In the genomic region with DNA sequence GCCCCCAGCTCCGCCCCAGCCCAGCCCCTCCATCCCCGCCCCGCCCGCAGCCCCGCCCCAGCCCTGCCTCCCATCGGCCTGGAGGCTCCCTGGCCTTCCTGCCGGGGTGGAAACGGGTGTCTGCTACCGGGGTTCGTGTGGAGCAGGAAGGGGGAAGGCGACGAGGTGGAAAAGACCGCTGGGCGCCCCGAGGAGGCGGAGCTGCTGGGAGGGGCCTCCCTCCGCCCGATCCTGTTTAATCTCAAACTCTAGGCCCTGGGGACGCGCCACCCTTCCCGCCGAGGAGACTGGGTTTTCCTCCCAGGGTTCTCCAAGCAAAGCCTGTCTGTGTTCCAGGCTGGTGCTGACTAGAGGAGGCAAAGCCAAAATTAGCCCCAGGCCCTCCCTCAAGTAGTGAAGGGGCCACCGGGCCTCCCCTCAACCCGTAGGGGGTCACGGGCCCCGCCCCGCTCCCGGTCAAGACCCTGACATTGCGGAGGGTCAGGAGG, we compare ENCODE assay signal across 8 cellular contexts. TPM values are rescaled to one million over a fixed set of nuclear protein-coding genes. Genes with fewer than 3 reads are reported as not detected.
DNase-seq lines count a peak whose midpoint lies in the region; ATAC-seq, FAIRE-seq and TF ChIP-seq lines count a peak whose summit lies in the region.

No MANE protein-coding gene starts in this region.

- peaks cover 17% of the 10 kb centered on the region for H3K9me3 Mint-ChIP-seq in activated naive CD8-positive, alpha-beta T cell treated with anti-CD3 and anti-CD28 coated beads, Interleukin-2, amount 50 U/mL, for 24 hours

- H3K36me3 Mint-ChIP-seq in activated naive CD8-positive, alpha-beta T cell treated with anti-CD3 and anti-CD28 coated beads, Interleukin-2, amount 50 U/mL, for 24 hours (ENCODE audit: low read depth) = peaks cover 3% of the 10 kb centered on the region

- peak overlapping the region; percentile 57 for H3K4me3 ChIP-seq in GM06990 (replicated peaks; ENCODE audit: low read depth, low read length)
- peak overlapping the region; percentile 55 to 75 (median 63) for H3K4me3 ChIP-seq in pancreas
- H3K4me3 ChIP-seq in upper lobe of left lung = peak overlapping the region; percentile 63 to 77 (median 66)

- peak; percentile 52 to 95 (median 70) for TF ChIP-seq POLR2A in upper lobe of left lung (IDR thresholded peaks at IDR 0.05)

- H3K9me3 ChIP-seq in pancreas = no peaks in the 10 kb centered on the region
- H3K9me3 ChIP-seq in upper lobe of left lung = no peaks in the 10 kb centered on the region

- H3K4me1 Mint-ChIP-seq in activated naive CD8-positive, alpha-beta T cell treated with anti-CD3 and anti-CD28 coated beads, Interleukin-2, amount 50 U/mL, for 24 hours = peaks cover 5% of the 10 kb centered on the region

- H3K4me3 Mint-ChIP-seq in activated naive CD8-positive, alpha-beta T cell treated with anti-CD3 and anti-CD28 coated beads, Interleukin-2, amount 50 U/mL, for 24 hours = peak overlapping the region; percentile 67

- peak overlapping the region; percentile 99 to 100 (median 99) for H3K27ac ChIP-seq in pancreas
- peak overlapping the region; percentile 94 to 99 (median 96) for H3K27ac ChIP-seq in upper lobe of left lung

- FAIRE-seq in pancreas (lab: Jason Lieb, UNC) = no peak

- peak overlapping the region; percentile 59 for H3K27ac Mint-ChIP-seq in activated naive CD8-positive, alpha-beta T cell treated with anti-CD3 and anti-CD28 coated beads, Interleukin-2, amount 50 U/mL, for 24 hours

- no peaks in the 10 kb centered on the region for H3K27me3 Mint-ChIP-seq in activated naive CD8-positive, alpha-beta T cell treated with anti-CD3 and anti-CD28 coated beads, Interleukin-2, amount 50 U/mL, for 24 hours

- TF ChIP-seq EP300 in upper lobe of left lung (IDR thresholded peaks at IDR 0.05) = no peak

- peaks cover 6 to 9% (median 6%) of the 10 kb centered on the region in 3 donors for H3K4me1 ChIP-seq in pancreas
- peaks cover 8 to 19% (median 14%) of the 10 kb centered on the region in 4 donors for H3K4me1 ChIP-seq in upper lobe of left lung

- intact Hi-C loops in Right ventricle myocardium superior (cut with DNase I) = no loop called here
- intact Hi-C loops in pancreas (cut with DNase I) = no loop called here

- H3K27me3 ChIP-seq in GM06990 (replicated peaks; ENCODE audit: control insufficient read depth, insufficient read depth, low read length) = no peaks in the 10 kb centered on the region
- no peaks in the 10 kb centered on the region for H3K27me3 ChIP-seq in pancreas
- H3K27me3 ChIP-seq in upper lobe of left lung = no peaks in the 10 kb centered on the region

- TF ChIP-seq CTCF in GM06990 (IDR thresholded peaks at IDR 0.05; ENCODE audit: insufficient read depth, low read length, poor library complexity, severe bottlenecking) = no peak
- TF ChIP-seq CTCF in pancreas (IDR thresholded peaks at IDR 0.05) = no peak
- TF ChIP-seq CTCF in upper lobe of left lung (IDR thresholded peaks at IDR 0.05) = no peak

- no peaks in the 10 kb centered on the region for H3K36me3 ChIP-seq in GM06990 (ENCODE audit: control insufficient read depth, insufficient read depth, low read length)
- no peaks in the 10 kb centered on the region for H3K36me3 ChIP-seq in pancreas
- H3K36me3 ChIP-seq in upper lobe of left lung = no peaks in the 10 kb centered on the region

- 0 to 2% methylated on average over 22 to 28 of the region's 29 CpGs for WGBS in pancreas, 2 donors
- 2% methylated on average over 21 of the region's 29 CpGs; no CpG with 5 or more reads in 1 of the 2 donors for WGBS in upper lobe of left lung, 2 donors

- peak; percentile 70 for DNase-seq in GM06990 (ENCODE audit: extremely low read depth, insufficient read length)
- DNase-seq in SKM-1 (lab: John Stamatoyannopoulos, UW; ENCODE audit: unreplicated experiment) = peak; percentile 55
- peak; percentile 75 for DNase-seq in activated naive CD8-positive, alpha-beta T cell treated with anti-CD3 and anti-CD28 coated beads, Interleukin-2, amount 50 U/mL, for 24 hours
- DNase-seq in Right ventricle myocardium superior = peak; percentile 93
- peak; percentile 88 to 96 (median 90) for DNase-seq in pancreas
- peak; percentile 93 to 94 for DNase-seq in upper lobe of left lung
- DNase-seq in NCI-H510A (lab: John Stamatoyannopoulos, UW) = no peak

- ATAC-seq in HG03280 (IDR thresholded peaks at IDR 0.05; ENCODE audit: unreplicated experiment) (peak; percentile 44), Right ventricle myocardium superior (ENCODE audit: poor library complexity) (peak; percentile 92), pancreas (peak; percentile 82 to 91 (median 88)), upper lobe of left lung (ENCODE audit: low FRiP score in 2 of 2) (peak; percentile 92 to 96)
- peak; percentile 89 for ATAC-seq in activated naive CD8-positive, alpha-beta T cell treated with anti-CD3 and anti-CD28 coated beads, Interleukin-2, amount 50 U/mL, for 24 hours

RNA-seq across cellular contexts. Expression of a gene that starts 16.2 kb away (rescaled TPM):
- total RNA-seq in Right ventricle myocardium superior (0.22 TPM), pancreas (under 1 TPM in 5 of 6 donors, not detected in 1; 0.20 to 0.51 (median 0.38) TPM), upper lobe of left lung (10 to 100 TPM in 2 of 6 donors, 1 to 10 TPM in 3, under 1 TPM in 1; 0.86 to 14.5 (median 5.8) TPM)
- polyA plus RNA-seq in pancreas = 1 to 10 TPM; 1.0 to 1.6 TPM

RNA-seq across cellular contexts. Expression of a gene that starts 41.6 kb away (rescaled TPM):
- total RNA-seq in Right ventricle myocardium superior (2.4 TPM), pancreas (1 to 10 TPM; 3.0 to 6.7 (median 4.0) TPM), upper lobe of left lung (10 to 100 TPM in 5 of 6 donors, 1 to 10 TPM in 1; 5.7 to 34.6 (median 15.2) TPM)
- 10 to 100 TPM; 20.9 to 30.7 TPM for polyA plus RNA-seq in pancreas

RNA-seq across cellular contexts. Expression of a gene that starts 48.9 kb away (rescaled TPM):
- total RNA-seq in Right ventricle myocardium superior (0.32 TPM), pancreas (under 1 TPM in 3 of 6 donors, not detected in 3; 0.32 to 0.34 (median 0.34) TPM), upper lobe of left lung (1 to 10 TPM in 4 of 6 donors, under 1 TPM in 1, not detected in 1; 0.89 to 3.4 (median 2.1) TPM)
- 1 to 10 TPM; 1.1 to 1.2 TPM for polyA plus RNA-seq in pancreas

RNA-seq across cellular contexts. Expression of a gene that starts 56.5 kb away (rescaled TPM):
- total RNA-seq in Right ventricle myocardium superior = 2.1 TPM
- total RNA-seq in pancreas = 1 to 10 TPM in 3 of 6 donors, under 1 TPM in 3; 0.26 to 1.6 (median 0.86) TPM
- 1 to 10 TPM; 2.8 to 5.0 TPM for polyA plus RNA-seq in pancreas
- 10 to 100 TPM in 2 of 6 donors, 1 to 10 TPM in 3, under 1 TPM in 1; 0.46 to 15.4 (median 2.4) TPM for total RNA-seq in upper lobe of left lung

Comparison
In these comparisons a context has a peak if more than half of its experiments do, and no peak if none do; other contexts are left out.
1. ATAC-seq: peak in every context shown above with its lines; median percentile 94 in upper lobe of left lung; 92 in Right ventricle myocardium superior; 89 in activated naive CD8-positive, alpha-beta T cell treated with anti-CD3 and anti-CD28 coated beads, Interleukin-2, amount 50 U/mL, for 24 hours; 88 in pancreas; 44 in HG03280.